1 cellular context compared by ENCODE assay signal in genomic region chr2:169038338-169038757, GRCh38.
TF ChIP-seq lines count a peak whose summit lies in the region.

No MANE protein-coding gene starts in this region.

TF ChIP-seq in H1, 55 proteins besides CTCF, POLR2A, EP300 and RAD21:
- TF ChIP-seq RBBP5 (IDR thresholded peaks at IDR 0.05; ENCODE audit: borderline replicate concordance, low read depth, low read length) (no peak), CHD2 (IDR thresholded peaks at IDR 0.05; ENCODE audit: low read length) (no peak), KDM5A (IDR thresholded peaks at IDR 0.05; ENCODE audit: low read length) (no peak), PHF8 (conservative IDR thresholded peaks at IDR 0.05; ENCODE audit: low read depth, low read length) (no peak), SAP30 (IDR thresholded peaks at IDR 0.05; ENCODE audit: insufficient read depth, insufficient replicate concordance, low read length) (no peak), RXRA (IDR thresholded peaks at IDR 0.05; ENCODE audit: insufficient read depth, low read depth, low read length) (no peak), BRCA1 (IDR thresholded peaks at IDR 0.05; ENCODE audit: low read depth, low read length) (no peak), E2F6 (IDR thresholded peaks at IDR 0.05) (no peak), CBX8 (IDR thresholded peaks at IDR 0.05; ENCODE audit: borderline replicate concordance, low read depth, low read length) (no peak)
TF ChIP-seq in H1: peak in this region for 0.
